ENCODE assay signal across 1 cellular context in the genomic region with DNA sequence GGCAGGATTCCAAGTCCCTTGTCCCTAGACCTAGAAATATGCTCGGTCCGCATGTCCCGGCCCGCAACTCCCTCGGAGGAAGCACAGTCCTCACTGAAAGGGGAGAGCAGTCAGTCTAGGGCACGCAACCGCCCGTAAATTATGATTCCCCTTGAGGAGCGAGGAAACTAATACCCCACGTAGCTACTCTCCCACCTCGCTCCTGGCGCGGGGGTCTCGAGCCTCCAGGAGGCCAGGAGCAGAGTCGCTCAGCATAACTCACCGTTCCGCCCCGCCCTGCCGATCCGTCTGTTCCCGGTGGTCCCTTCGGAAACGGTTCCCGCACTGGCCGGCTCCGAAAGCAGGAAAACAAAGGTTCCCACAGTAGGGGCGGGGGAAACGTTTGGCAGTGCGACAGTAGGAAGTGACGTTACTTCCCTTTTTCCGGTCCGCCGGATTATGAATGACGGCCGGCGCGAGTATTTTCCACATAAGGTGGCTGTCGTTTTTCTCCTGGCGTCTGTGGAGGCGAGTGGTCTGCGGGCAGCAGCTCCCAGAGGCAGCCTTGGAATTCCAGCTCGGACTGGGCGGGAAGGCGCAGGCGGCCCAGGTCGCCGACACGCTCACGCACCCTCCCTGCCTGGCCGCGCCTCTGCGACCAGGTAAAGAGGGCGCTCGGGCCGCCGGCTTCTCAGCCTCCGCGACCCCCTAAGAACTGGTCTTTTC.
A peak's percentile ranks its signal among the peaks of the same experiment; 100 is the strongest.
TF ChIP-seq lines count a peak whose summit lies in the region.

Gene GSTCD, plus strand, starts transcription at position 409 of the 705 bp plus-strand sequence. CDS start 8,830 bp downstream, outside the sequence.
Gene INTS12, minus strand, starts transcription at position 314 of the 705 bp plus-strand sequence. CDS start 8,684 bp downstream, outside the sequence.

TF ChIP-seq in HepG2, 621 proteins besides CTCF, POLR2A, EP300 and RAD21 (continued from another document and continues in another):
- TF ChIP-seq ZNF280D (CRISPR knock-in tag; IDR thresholded peaks at IDR 0.05) (peak; percentile 93), ZNF432 (CRISPR knock-in tag; IDR thresholded peaks at IDR 0.05; ENCODE audit: borderline replicate concordance) (no peak), PAWR (CRISPR knock-in tag; IDR thresholded peaks at IDR 0.05; ENCODE audit: borderline replicate concordance) (peak; percentile 46; the same call in 1 of the 2 replicates), TBP (CRISPR knock-in tag; IDR thresholded peaks at IDR 0.05) (0 out of 2 replicates have a peak, but pooled peaks have one; percentile 42), MED13 (CRISPR knock-in tag; IDR thresholded peaks at IDR 0.05) (peak; percentile 67; the same call in 1 of the 2 replicates), ZFP41 (CRISPR knock-in tag; IDR thresholded peaks at IDR 0.05; ENCODE audit: borderline replicate concordance) (no peak), USF2 (IDR thresholded peaks at IDR 0.05; ENCODE audit: low read depth, low read length) (no peak), USF2 (CRISPR knock-in tag; IDR thresholded peaks at IDR 0.05; ENCODE audit: borderline replicate concordance) (no peak), HNF1A (IDR thresholded peaks at IDR 0.05; ENCODE audit: low read depth) (peak; percentile 64), HNF1A (CRISPR knock-in tag; IDR thresholded peaks at IDR 0.05; ENCODE audit: borderline replicate concordance) (peak; percentile 90), FLYWCH1 (CRISPR knock-in tag; IDR thresholded peaks at IDR 0.05) (no peak), ZNF850 (CRISPR knock-in tag; conservative IDR thresholded peaks at IDR 0.05) (peak; percentile 86), GATAD2A (CRISPR knock-in tag; IDR thresholded peaks at IDR 0.05) (peak; percentile 95), ZNF3 (CRISPR knock-in tag; IDR thresholded peaks at IDR 0.05) (peak; percentile 65; the same call in 1 of the 2 replicates), SIN3A (IDR thresholded peaks at IDR 0.05; ENCODE audit: borderline replicate concordance, low read depth, low read length) (peak; percentile 98), RFX3 (CRISPR knock-in tag; IDR thresholded peaks at IDR 0.05) (0 out of 2 replicates have a peak, but pooled peaks have one; percentile 14), MEF2D (CRISPR knock-in tag; IDR thresholded peaks at IDR 0.05) (peak; percentile 83; the same call in 1 of the 2 replicates), RERE (CRISPR knock-in tag; IDR thresholded peaks at IDR 0.05; ENCODE audit: low read depth) (peak; percentile 72; the same call in 1 of the 2 replicates), ZNF205 (CRISPR knock-in tag; IDR thresholded peaks at IDR 0.05) (peak; percentile 96), ZNF790 (CRISPR knock-in tag; IDR thresholded peaks at IDR 0.05; ENCODE audit: borderline replicate concordance) (no peak), ZBTB46 (CRISPR knock-in tag; IDR thresholded peaks at IDR 0.05; ENCODE audit: borderline replicate concordance) (peak; percentile 89; the same call in 1 of the 2 replicates), ZBTB8A (CRISPR knock-in tag; IDR thresholded peaks at IDR 0.05; ENCODE audit: borderline replicate concordance, low read depth) (no peak)
- TF ChIP-seq, protein P1, sequence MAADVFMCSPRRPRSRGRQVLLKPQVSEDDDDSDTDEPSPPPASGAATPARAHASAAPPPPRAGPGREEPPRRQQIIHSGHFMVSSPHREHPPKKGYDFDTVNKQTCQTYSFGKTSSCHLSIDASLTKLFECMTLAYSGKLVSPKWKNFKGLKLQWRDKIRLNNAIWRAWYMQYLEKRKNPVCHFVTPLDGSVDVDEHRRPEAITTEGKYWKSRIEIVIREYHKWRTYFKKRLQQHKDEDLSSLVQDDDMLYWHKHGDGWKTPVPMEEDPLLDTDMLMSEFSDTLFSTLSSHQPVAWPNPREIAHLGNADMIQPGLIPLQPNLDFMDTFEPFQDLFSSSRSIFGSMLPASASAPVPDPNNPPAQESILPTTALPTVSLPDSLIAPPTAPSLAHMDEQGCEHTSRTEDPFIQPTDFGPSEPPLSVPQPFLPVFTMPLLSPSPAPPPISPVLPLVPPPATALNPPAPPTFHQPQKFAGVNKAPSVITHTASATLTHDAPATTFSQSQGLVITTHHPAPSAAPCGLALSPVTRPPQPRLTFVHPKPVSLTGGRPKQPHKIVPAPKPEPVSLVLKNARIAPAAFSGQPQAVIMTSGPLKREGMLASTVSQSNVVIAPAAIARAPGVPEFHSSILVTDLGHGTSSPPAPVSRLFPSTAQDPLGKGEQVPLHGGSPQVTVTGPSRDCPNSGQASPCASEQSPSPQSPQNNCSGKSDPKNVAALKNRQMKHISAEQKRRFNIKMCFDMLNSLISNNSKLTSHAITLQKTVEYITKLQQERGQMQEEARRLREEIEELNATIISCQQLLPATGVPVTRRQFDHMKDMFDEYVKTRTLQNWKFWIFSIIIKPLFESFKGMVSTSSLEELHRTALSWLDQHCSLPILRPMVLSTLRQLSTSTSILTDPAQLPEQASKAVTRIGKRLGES (CRISPR knock-in tag; IDR thresholded peaks at IDR 0.05; ENCODE audit: borderline replicate concordance): no peak
- TF ChIP-seq, protein P2, sequence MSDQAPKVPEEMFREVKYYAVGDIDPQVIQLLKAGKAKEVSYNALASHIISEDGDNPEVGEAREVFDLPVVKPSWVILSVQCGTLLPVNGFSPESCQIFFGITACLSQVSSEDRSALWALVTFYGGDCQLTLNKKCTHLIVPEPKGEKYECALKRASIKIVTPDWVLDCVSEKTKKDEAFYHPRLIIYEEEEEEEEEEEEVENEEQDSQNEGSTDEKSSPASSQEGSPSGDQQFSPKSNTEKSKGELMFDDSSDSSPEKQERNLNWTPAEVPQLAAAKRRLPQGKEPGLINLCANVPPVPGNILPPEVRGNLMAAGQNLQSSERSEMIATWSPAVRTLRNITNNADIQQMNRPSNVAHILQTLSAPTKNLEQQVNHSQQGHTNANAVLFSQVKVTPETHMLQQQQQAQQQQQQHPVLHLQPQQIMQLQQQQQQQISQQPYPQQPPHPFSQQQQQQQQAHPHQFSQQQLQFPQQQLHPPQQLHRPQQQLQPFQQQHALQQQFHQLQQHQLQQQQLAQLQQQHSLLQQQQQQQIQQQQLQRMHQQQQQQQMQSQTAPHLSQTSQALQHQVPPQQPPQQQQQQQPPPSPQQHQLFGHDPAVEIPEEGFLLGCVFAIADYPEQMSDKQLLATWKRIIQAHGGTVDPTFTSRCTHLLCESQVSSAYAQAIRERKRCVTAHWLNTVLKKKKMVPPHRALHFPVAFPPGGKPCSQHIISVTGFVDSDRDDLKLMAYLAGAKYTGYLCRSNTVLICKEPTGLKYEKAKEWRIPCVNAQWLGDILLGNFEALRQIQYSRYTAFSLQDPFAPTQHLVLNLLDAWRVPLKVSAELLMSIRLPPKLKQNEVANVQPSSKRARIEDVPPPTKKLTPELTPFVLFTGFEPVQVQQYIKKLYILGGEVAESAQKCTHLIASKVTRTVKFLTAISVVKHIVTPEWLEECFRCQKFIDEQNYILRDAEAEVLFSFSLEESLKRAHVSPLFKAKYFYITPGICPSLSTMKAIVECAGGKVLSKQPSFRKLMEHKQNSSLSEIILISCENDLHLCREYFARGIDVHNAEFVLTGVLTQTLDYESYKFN (CRISPR knock-in tag; conservative IDR thresholded peaks at IDR 0.05): peak; percentile 78
